In the genomic region with DNA sequence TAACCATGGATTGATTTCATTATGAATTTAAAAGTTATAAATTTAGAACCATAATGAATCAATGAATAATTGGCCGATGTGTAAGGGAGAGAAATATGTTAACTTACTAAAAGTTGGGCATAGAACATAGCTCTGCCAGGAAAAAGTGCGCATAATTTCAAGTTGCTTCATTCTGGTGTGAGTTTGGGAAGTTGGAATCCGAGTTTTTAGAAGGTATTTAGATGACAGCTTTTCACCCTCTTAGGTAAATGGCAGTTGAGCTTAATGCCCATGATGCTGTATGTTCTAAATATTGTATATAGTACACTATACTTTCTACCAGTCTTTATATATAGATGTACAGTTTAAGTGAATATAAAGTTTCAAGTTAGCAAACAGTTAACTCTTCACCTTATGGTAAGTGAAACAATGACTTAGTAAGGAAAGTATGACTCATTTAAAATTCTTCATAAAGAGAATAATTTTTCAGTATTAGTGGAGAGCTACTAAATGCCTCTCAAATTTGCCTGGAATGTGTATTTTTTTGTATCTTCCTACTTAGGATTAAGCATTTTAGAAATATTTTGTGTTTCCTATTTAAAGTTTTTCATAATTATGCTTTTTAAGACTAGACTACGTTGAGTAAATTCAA, we compare ENCODE assay signal across 8 cellular contexts. TPM values are rescaled to one million over a fixed set of nuclear protein-coding genes. Genes with fewer than 3 reads are reported as not detected.
A peak's percentile ranks its signal among the peaks of the same experiment; 100 is the strongest.
DNase-seq lines count a peak whose midpoint lies in the region; ATAC-seq and TF ChIP-seq lines count a peak whose summit lies in the region.

No MANE protein-coding gene starts in this region.

- no peaks in the 10 kb centered on the region for H3K9me3 ChIP-seq in DND-41 (ENCODE audit: insufficient read depth, low read length, severe bottlenecking)
- H3K9me3 ChIP-seq in MG63 = no peaks in the 10 kb centered on the region
- no peaks in the 10 kb centered on the region for H3K9me3 ChIP-seq in testis

- DNase-seq in DND-41 (no peak), MG63 (no peak), testis (no peak), DMS79 treated with DMSO at 0.1 percent for 48 hours (lab: John Stamatoyannopoulos, UW) (no peak)
- no peak for DNase-seq in stimulated activated CD4-positive, alpha-beta T cell treated with anti-CD3 and anti-CD28 coated beads, Interleukin-4, amount 100 ng/mL, for 1 hour

- H3K4me3 ChIP-seq in DND-41 (ENCODE audit: low read depth in 1 of 2, low read length in 2 of 2) = peak overlapping the region; percentile 88 to 91
- H3K4me3 ChIP-seq in MG63 = peak overlapping the region; percentile 97
- H3K4me3 ChIP-seq in testis = peak overlapping the region in 1 of 2 donors; percentile 88

- H3K27me3 ChIP-seq in DND-41 (ENCODE audit: insufficient read depth, low read length, poor library complexity) (no peaks in the 10 kb centered on the region), MG63 (no peaks in the 10 kb centered on the region), testis (no peaks in the 10 kb centered on the region)

- H3K27ac ChIP-seq in DND-41 (ENCODE audit: low read length) (peak overlapping the region; percentile 95; the same call in 1 of the 2 replicates), testis (no peak overlapping the region)

- peak overlapping the region; percentile 76 for H3K4me3 Mint-ChIP-seq in dendritic cell treated with granulocyte-macrophage colony-stimulating factor and Interleukin-4, amounts not matched to agents 40 ng/mL and 50 ng/mL, for 4 days
- peak overlapping the region; percentile 86 to 97 (median 90) for H3K4me3 Mint-ChIP-seq in nephron

- H3K9me3 Mint-ChIP-seq in dendritic cell treated with granulocyte-macrophage colony-stimulating factor and Interleukin-4, amounts not matched to agents 40 ng/mL and 50 ng/mL, for 4 days = no peaks in the 10 kb centered on the region
- no peaks in the 10 kb centered on the region for H3K9me3 Mint-ChIP-seq in nephron

- peaks cover 66% of the 10 kb centered on the region for H3K79me2 ChIP-seq in DND-41 (ENCODE audit: insufficient read depth, low read length)

- peak overlapping the region; percentile 89 for H3K4me2 ChIP-seq in DND-41 (ENCODE audit: insufficient read depth, low read length)

- no peak overlapping the region for H2AFZ ChIP-seq in DND-41 (ENCODE audit: low read depth, low read length)

- H3K4me1 Mint-ChIP-seq in dendritic cell treated with granulocyte-macrophage colony-stimulating factor and Interleukin-4, amounts not matched to agents 40 ng/mL and 50 ng/mL, for 4 days (ENCODE audit: low read depth) = peaks cover 14% of the 10 kb centered on the region
- peaks cover 21% of the 10 kb centered on the region for H3K4me1 Mint-ChIP-seq in nephron

- H3K36me3 ChIP-seq in DND-41 (ENCODE audit: insufficient read depth, low read length) (peaks cover 11% of the 10 kb centered on the region), MG63 (peaks cover 11% of the 10 kb centered on the region; the same call in 1 of the 2 replicates), testis (ENCODE audit: low read depth, missing control alignments) (no peaks in the 10 kb centered on the region)

- H3K4me1 ChIP-seq in DND-41 (ENCODE audit: insufficient read depth, low read length) (peaks cover 50% of the 10 kb centered on the region), testis (no peaks in the 10 kb centered on the region)

- intact Hi-C loops in dendritic cell treated with granulocyte-macrophage colony-stimulating factor and Interleukin-4, amounts not matched to agents 40 ng/mL and 50 ng/mL, for 4 days (cut with micrococcal nuclease) = loop anchor here (5.0 kb wide), 4 partner anchors 68 to 783 kb away; partner anchors contain the start of genes GLCCI1 and MIOS
- intact Hi-C loops in testis (cut with DNase I; ENCODE audit: low total_unique reads) = no loop called here

- no peak for TF ChIP-seq POLR2A in testis (IDR thresholded peaks at IDR 0.05)

- no peaks in the 10 kb centered on the region for H3K27me3 Mint-ChIP-seq in dendritic cell treated with granulocyte-macrophage colony-stimulating factor and Interleukin-4, amounts not matched to agents 40 ng/mL and 50 ng/mL, for 4 days
- H3K27me3 Mint-ChIP-seq in nephron (ENCODE audit: low read depth) = no peaks in the 10 kb centered on the region

- WGBS in testis, 2 donors = 53 to 59% methylated on average over 4 of the region's 4 CpGs

- peak overlapping the region; percentile 63 for H3K9ac ChIP-seq in DND-41 (ENCODE audit: low read depth, low read length)

- TF ChIP-seq CTCF in DND-41 (IDR thresholded peaks at IDR 0.05; ENCODE audit: borderline replicate concordance, extremely low read depth, low read length, poor library complexity, severe bottlenecking) (no peak), nephron (IDR thresholded peaks at IDR 0.05; ENCODE audit: unreplicated experiment in 3 of 3) (no peak), testis (IDR thresholded peaks at IDR 0.05) (no peak)

- ATAC-seq in DND-41 (ENCODE audit: insufficient read depth, low read depth) (no peak), HG02885 (IDR thresholded peaks at IDR 0.05; ENCODE audit: poor library complexity, unreplicated experiment) (no peak)

- no peaks in the 10 kb centered on the region for H3K36me3 Mint-ChIP-seq in dendritic cell treated with granulocyte-macrophage colony-stimulating factor and Interleukin-4, amounts not matched to agents 40 ng/mL and 50 ng/mL, for 4 days (ENCODE audit: low read depth)
- no peaks in the 10 kb centered on the region for H3K36me3 Mint-ChIP-seq in nephron (ENCODE audit: low read depth)

- H3K27ac Mint-ChIP-seq in dendritic cell treated with granulocyte-macrophage colony-stimulating factor and Interleukin-4, amounts not matched to agents 40 ng/mL and 50 ng/mL, for 4 days = peak overlapping the region; percentile 98
- peak overlapping the region; percentile 21 to 84 (median 74) for H3K27ac Mint-ChIP-seq in nephron

- peaks cover 28% of the 10 kb centered on the region; the same call in 1 of the 2 replicates for H4K20me1 ChIP-seq in DND-41 (ENCODE audit: insufficient read depth, low read length)

RNA-seq across cellular contexts. Expression of gene C1GALT1, which starts 1.6 kb away (rescaled TPM):
- 16.3 and 58.8 TPM in 2 replicates for total RNA-seq in MG63 (2014; rRNA removed; shearing (Covaris generic); ENCODE audit: low replicate concordance)
- 10 to 100 TPM; 17.9 to 20.4 TPM for total RNA-seq in testis
- 9.1 TPM for polyA plus RNA-seq in testis (ENCODE audit: insufficient read depth, low read depth, low replicate concordance)
